ENCODE assay signal across 18 cellular contexts in the genomic region with DNA sequence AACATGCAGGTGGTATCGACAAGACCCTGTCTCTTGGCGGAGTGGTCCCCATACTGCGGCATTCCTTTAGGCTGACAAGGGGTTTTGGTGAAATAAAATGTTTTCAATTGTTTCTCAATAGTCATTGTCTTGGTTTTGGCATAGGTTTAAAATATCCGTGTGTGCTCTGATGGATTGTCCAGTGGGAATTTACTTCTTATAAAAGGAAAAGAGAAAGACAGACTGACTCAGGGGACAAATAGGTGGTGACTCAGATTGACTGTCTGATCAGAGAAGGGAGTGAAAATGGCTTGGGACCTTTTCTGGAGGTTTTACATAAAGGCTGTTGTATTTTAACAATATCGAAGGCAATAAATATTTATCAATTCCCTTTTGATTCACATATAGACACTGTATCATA.
DNase-seq lines count a peak whose midpoint lies in the region; ATAC-seq, FAIRE-seq and TF ChIP-seq lines count a peak whose summit lies in the region.
"Had no signal": no experiment of that assay in that cellular context is flagged by ENCODE, and none has a peak within 500 bp of the region (broad histone marks: within the 10 kb centered on the region; RNA-seq: fewer than 3 reads in every experiment).

No MANE protein-coding gene starts in this region.

- H3K4me3 ChIP-seq in ACC112 (ENCODE audit: low read depth, low read length) (peak overlapping the region; percentile 31; the same call in 1 of the 2 replicates), astrocyte of the spinal cord (ENCODE audit: low read depth, low read length) (no peak overlapping the region), kidney epithelial cell (ENCODE audit: low read depth, low read length) (no peak overlapping the region), coronary artery (no peak overlapping the region)
- H3K4me3 ChIP-seq: body of pancreas, upper lobe of left lung had no signal

- TF ChIP-seq CTCF in astrocyte of the spinal cord (IDR thresholded peaks at IDR 0.05; ENCODE audit: low read depth, low read length) = no peak
- no peak for TF ChIP-seq CTCF in kidney epithelial cell (IDR thresholded peaks at IDR 0.05; ENCODE audit: insufficient read depth, low read length, poor library complexity, severe bottlenecking)
- no peak for TF ChIP-seq CTCF in D721Med (IDR thresholded peaks at IDR 0.05; ENCODE audit: insufficient read depth, missing control alignments)
- no peak for TF ChIP-seq CTCF in coronary artery (IDR thresholded peaks at IDR 0.05)

- DNase-seq in HS-27A (ENCODE audit: low read depth) = peak; percentile 22
- peak; percentile 65 for DNase-seq in astrocyte of the spinal cord (ENCODE audit: low read depth, low spot score)
- peak; percentile 58 for DNase-seq in kidney epithelial cell (ENCODE audit: low read depth)
- no peak for DNase-seq in D721Med (ENCODE audit: insufficient read length, low spot score)
- DNase-seq in coronary artery (ENCODE audit: low spot score) = no peak
- DNase-seq in islet precursor cell = no peak
- DNase-seq: activated CD4-positive, alpha-beta T cell treated with anti-CD3 and anti-CD28 coated beads, Interleukin-2, amount 10 ng/mL, durations not matched to agents 24 days and 14 days; body of pancreas; DND-41; H9; MM.1S; occipital lobe; stimulated activated CD8-positive, alpha-beta memory T cell treated with anti-CD3 and anti-CD28 coated beads, Interleukin-4, amount 100 ng/mL, for 48 hours; T-cell; upper lobe of left lung had no signal

- H2AFZ ChIP-seq in ACC112 (ENCODE audit: low read length, unreplicated experiment) = no peak overlapping the region

- in situ Hi-C loops in astrocyte of the spinal cord (cut with HindIII; ENCODE audit: low sequenced_read_pairs) = no loop called here

- H3K4me1 ChIP-seq in ACC112 (ENCODE audit: control insufficient read depth, insufficient read depth, low read length, unreplicated experiment) = peaks cover 8% of the 10 kb centered on the region
- H3K4me1 ChIP-seq: upper lobe of left lung had no signal

- H3K79me2 ChIP-seq in ACC112 (ENCODE audit: control insufficient read depth, insufficient read depth, low read length, unreplicated experiment) = no peaks in the 10 kb centered on the region

- no peak for FAIRE-seq in D721Med (lab: Jason Lieb, UNC)
- FAIRE-seq: endometrium had no signal

- H3K27me3 ChIP-seq in ACC112 (ENCODE audit: insufficient read depth, low read length) (no peaks in the 10 kb centered on the region), kidney epithelial cell (ENCODE audit: control insufficient read depth, insufficient read depth, low read length) (no peaks in the 10 kb centered on the region)
- H3K27me3 ChIP-seq: body of pancreas, upper lobe of left lung had no signal

- no peak for ATAC-seq in HG03196 (IDR thresholded peaks at IDR 0.05; ENCODE audit: unreplicated experiment)
- ATAC-seq: body of pancreas, T-cell had no signal

- H3K27ac ChIP-seq in ACC112 (ENCODE audit: low read depth, low read length) (peak overlapping the region; percentile 64), coronary artery (peak overlapping the region in 1 of 2 donors; percentile 9)
- H3K27ac ChIP-seq: body of pancreas, upper lobe of left lung had no signal

- no peaks in the 10 kb centered on the region for H3K36me3 ChIP-seq in ACC112 (ENCODE audit: insufficient read depth, low read length)
- H3K36me3 ChIP-seq in kidney epithelial cell (ENCODE audit: control insufficient read depth, insufficient read depth, low read length) = no peaks in the 10 kb centered on the region
- H3K36me3 ChIP-seq: upper lobe of left lung had no signal

Comparison
In these comparisons a context has a peak if more than half of its experiments do, and no peak if none do; other contexts are left out.
1. DNase-seq: peak in HS-27A (single experiment), astrocyte of the spinal cord (single experiment) and kidney epithelial cell (single experiment); none in D721Med (single experiment), coronary artery (single experiment) and islet precursor cell (single experiment).